Comparison of ENCODE assay signal across 9 cellular contexts in genomic region chr6:2630362-2630761, GRCh38.
DNase-seq lines count a peak whose midpoint lies in the region; ATAC-seq and TF ChIP-seq lines count a peak whose summit lies in the region.
"Had no signal": no experiment of that assay in that cellular context is flagged by ENCODE, and none has a peak within 500 bp of the region (broad histone marks: within the 10 kb centered on the region; RNA-seq: fewer than 3 reads in every experiment).

No MANE protein-coding gene starts in this region.

- no peak overlapping the region for H4K12ac ChIP-seq in trophoblast cell (ENCODE audit: low read depth, low read length)

- ATAC-seq in HG03196 (IDR thresholded peaks at IDR 0.05; ENCODE audit: unreplicated experiment): no peak
- no peak for ATAC-seq in GM21381 (IDR thresholded peaks at IDR 0.05; ENCODE audit: unreplicated experiment)

- CTCF ChIA-PET in OCI-LY7 (lab: Charles Lee; ENCODE audit: unreplicated experiment): no interaction called here

- H3K4me3 ChIP-seq in trophoblast cell (ENCODE audit: low read depth, low read length) (no peak overlapping the region), OCI-LY7 (ENCODE audit: low read depth, low read length, poor library complexity, severe bottlenecking) (no peak overlapping the region)

- peaks cover 4% of the 10 kb centered on the region for H3K79me1 ChIP-seq in trophoblast cell (ENCODE audit: low read length)

- H3K4me1 ChIP-seq in trophoblast cell (ENCODE audit: control insufficient read depth in 1 of 2, insufficient read depth in 2 of 2, low read length in 2 of 2) (peaks cover 2 to 9% of the 10 kb centered on the region in 2 experiments), OCI-LY7 (ENCODE audit: insufficient read depth, low read length, poor library complexity, severe bottlenecking) (no peaks in the 10 kb centered on the region)

- POLR2A ChIA-PET in OCI-LY7 (lab: Charles Lee): interaction anchor here (1.0 kb wide), 1 partner anchor 9 kb away, joined by 4 read pairs; no protein-coding TSS in a partner anchor

- no peak overlapping the region for H3K4ac ChIP-seq in trophoblast cell (ENCODE audit: low read depth, low read length)

- no peak overlapping the region for H2AFZ ChIP-seq in trophoblast cell (ENCODE audit: insufficient read depth, low read length, poor library complexity)
- H2AFZ ChIP-seq in OCI-LY7 (ENCODE audit: low read length): no peak overlapping the region

- intact Hi-C loops in OCI-LY7 (cut with micrococcal nuclease; ENCODE audit: unreplicated experiment): loop anchor here (5.0 kb wide), 1 partner anchor 1033 kb away; no protein-coding TSS in a partner anchor

- no TSS peak for BruUV-seq in OCI-LY7 (replicated peaks; lab: Mats Ljungman, UMichigan)

- H3K27me3 ChIP-seq in trophoblast cell (ENCODE audit: insufficient read depth, low read length): no peaks in the 10 kb centered on the region

- no peak overlapping the region for H2BK120ac ChIP-seq in trophoblast cell (ENCODE audit: insufficient read depth, low read length, poor library complexity)

- DNase-seq in GM03348 (ENCODE audit: low spot score) (peak; percentile 35), RPMI7951 (ENCODE audit: low read depth) (peak; percentile 95), epithelial cell of prostate (ENCODE audit: low read depth, low spot score) (peak; percentile 92), trophoblast cell (peak; percentile 24 to 48), OCI-LY7 (ENCODE audit: low spot score) (no peak)
- no peak for DNase-seq in effector CD8-positive, alpha-beta T cell (lab: John Stamatoyannopoulos, UW)
- DNase-seq: WERI-Rb-1 had no signal

- no peaks in the 10 kb centered on the region for H4K20me1 ChIP-seq in OCI-LY7 (ENCODE audit: insufficient read depth, low read length)

- no peak for TF ChIP-seq CTCF in OCI-LY7 (conservative IDR thresholded peaks at IDR 0.05; ENCODE audit: low read length)

- no peak overlapping the region for H2BK12ac ChIP-seq in trophoblast cell (ENCODE audit: low read length)

- no peak overlapping the region for H3K14ac ChIP-seq in trophoblast cell (ENCODE audit: low read length)

- no peak overlapping the region for H3K18ac ChIP-seq in trophoblast cell (ENCODE audit: low read length)

- no peak overlapping the region for H3K4me2 ChIP-seq in trophoblast cell (ENCODE audit: low read length)
- no peak overlapping the region for H3K4me2 ChIP-seq in OCI-LY7 (ENCODE audit: low read length)

- H4K91ac ChIP-seq in trophoblast cell (ENCODE audit: low read depth, low read length): no peak overlapping the region

- no peak overlapping the region for H3K23ac ChIP-seq in trophoblast cell (ENCODE audit: low read length)

- no peak overlapping the region for H2BK5ac ChIP-seq in trophoblast cell (ENCODE audit: low read depth, low read length, poor library complexity)

- H3K79me2 ChIP-seq in trophoblast cell (ENCODE audit: control insufficient read depth, insufficient read depth, low read length, poor library complexity) (peaks cover 3% of the 10 kb centered on the region), OCI-LY7 (ENCODE audit: insufficient read depth, low read depth, low read length) (no peaks in the 10 kb centered on the region)

- H3K36me3 ChIP-seq in trophoblast cell (ENCODE audit: control insufficient read depth in 1 of 2, insufficient read depth in 2 of 2, low read length in 2 of 2): no peaks in the 10 kb centered on the region
- H3K36me3 ChIP-seq in OCI-LY7 (ENCODE audit: insufficient read depth, low read length): no peaks in the 10 kb centered on the region
- H3K36me3 ChIP-seq: WERI-Rb-1 had no signal

- H4K8ac ChIP-seq in trophoblast cell (ENCODE audit: low read depth, low read length): no peak overlapping the region

- H3K9ac ChIP-seq in trophoblast cell (ENCODE audit: low read length): no peak overlapping the region

- H3K9me2 ChIP-seq in OCI-LY7 (ENCODE audit: insufficient read depth, low read length): no peaks in the 10 kb centered on the region

- no CpG with 5 or more reads among the region's 6 CpGs for WGBS in trophoblast cell (ENCODE audit: extremely low coverage, insufficient coverage, insufficient read length)

- H3K9me3 ChIP-seq in trophoblast cell (ENCODE audit: insufficient read depth, low read depth, low read length): no peaks in the 10 kb centered on the region
- no peaks in the 10 kb centered on the region for H3K9me3 ChIP-seq in OCI-LY7 (ENCODE audit: low read length)

- no peak overlapping the region for H2AK5ac ChIP-seq in trophoblast cell (ENCODE audit: low read length)

- H3K27ac ChIP-seq in epithelial cell of prostate (peak overlapping the region; percentile 89), trophoblast cell (ENCODE audit: low read depth, low read length) (no peak overlapping the region), OCI-LY7 (ENCODE audit: low read depth, low read length, poor library complexity, severe bottlenecking) (no peak overlapping the region)
- H3K27ac ChIP-seq: WERI-Rb-1 had no signal

Comparison
In these comparisons a context has a peak if more than half of its experiments do, and no peak if none do; other contexts are left out.
1. DNase-seq: peak in GM03348 (single experiment), RPMI7951 (single experiment), epithelial cell of prostate (single experiment) and trophoblast cell (2 of 2); none in effector CD8-positive, alpha-beta T cell (single experiment) and OCI-LY7 (single experiment).